In the genomic region with DNA sequence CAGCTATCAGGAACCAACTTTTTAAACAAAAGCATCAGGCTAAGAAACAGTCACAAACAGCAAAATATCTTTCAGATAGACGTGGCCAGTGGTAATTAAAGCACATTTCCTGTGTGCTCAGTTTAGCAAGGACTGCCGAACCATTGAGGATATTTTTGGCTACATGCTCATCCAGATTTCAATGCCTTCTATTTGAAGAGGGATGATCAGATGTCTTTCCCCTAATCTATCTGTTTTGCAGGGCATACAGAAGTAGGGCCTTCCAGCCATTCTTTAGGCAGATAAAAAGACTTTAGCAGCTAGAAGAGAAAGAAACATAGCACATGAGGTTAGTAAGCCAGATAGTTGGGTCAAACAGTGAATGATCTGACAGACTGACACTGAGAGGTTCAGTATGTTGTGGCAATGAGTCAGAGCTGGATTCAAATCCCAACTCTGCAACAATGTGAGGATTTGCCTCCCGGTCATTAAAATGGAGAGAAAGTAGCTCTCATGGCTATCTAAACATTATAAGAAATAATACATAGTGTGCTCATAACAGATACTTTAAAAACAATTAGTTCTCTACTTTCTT, we compare ENCODE assay signal across 13 cellular contexts.
DNase-seq lines count a peak whose midpoint lies in the region; ATAC-seq and TF ChIP-seq lines count a peak whose summit lies in the region.
"Had no signal": no experiment of that assay in that cellular context is flagged by ENCODE, and none has a peak within 500 bp of the region (broad histone marks: within the 10 kb centered on the region; RNA-seq: fewer than 3 reads in every experiment).

No MANE protein-coding gene starts in this region.

- no peaks in the 10 kb centered on the region for H3K36me3 ChIP-seq in mammary epithelial cell (ENCODE audit: insufficient read depth, low read length)
- no peaks in the 10 kb centered on the region for H3K36me3 ChIP-seq in mesenchymal stem cell (ENCODE audit: control insufficient read depth in 1 of 2, insufficient read depth in 2 of 2, low read depth in 1 of 2, low read length in 2 of 2)
- H3K36me3 ChIP-seq in naive thymus-derived CD4-positive, alpha-beta T cell (ENCODE audit: control insufficient read depth in 2 of 3, insufficient read depth in 3 of 3, low read length in 3 of 3): no peaks in the 10 kb centered on the region

- H4K20me1 ChIP-seq in mammary epithelial cell (ENCODE audit: insufficient read depth, low read length): no peaks in the 10 kb centered on the region

- H2BK15ac ChIP-seq in mesenchymal stem cell (ENCODE audit: low read depth, poor library complexity, severe bottlenecking): no peak overlapping the region

- no peak overlapping the region for H4K91ac ChIP-seq in mesenchymal stem cell (ENCODE audit: low read length)

- intact Hi-C loops in mammary epithelial cell (cut with micrococcal nuclease): no loop called here
- intact Hi-C loops in naive thymus-derived CD4-positive, alpha-beta T cell (cut with micrococcal nuclease): no loop called here

- no peak overlapping the region for H2AFZ ChIP-seq in mammary epithelial cell (ENCODE audit: low read depth, low read length)
- no peak overlapping the region for H2AFZ ChIP-seq in mesenchymal stem cell (ENCODE audit: low read depth, low read length)

- no peak overlapping the region for H3K18ac ChIP-seq in mesenchymal stem cell (ENCODE audit: low read depth in 1 of 2, low read length in 2 of 2)

- no peak overlapping the region for H3K4me2 ChIP-seq in mammary epithelial cell (ENCODE audit: insufficient read depth, low read depth, low read length)
- H3K4me2 ChIP-seq in mesenchymal stem cell (ENCODE audit: low read length, poor library complexity, severe bottlenecking): no peak overlapping the region

- dilution Hi-C loops in mammary epithelial cell (cut with HindIII; ENCODE audit: low sequenced_read_pairs): no loop called here

- H3K27ac Mint-ChIP-seq in stimulated activated naive B cell treated with anti-CD40 and anti-IgM and Interleukin-4, amounts not matched to agents 10 μg/mL and 1 μg/mL and 100 μg/mL, for 72 hours: no peak overlapping the region
- H3K27ac Mint-ChIP-seq in naive thymus-derived CD4-positive, alpha-beta T cell: no peak overlapping the region
- H3K27ac Mint-ChIP-seq: CD4-positive, alpha-beta T cell had no signal

- no peaks in the 10 kb centered on the region for H3K79me1 ChIP-seq in mesenchymal stem cell (replicated peaks; ENCODE audit: low read length, poor library complexity, severe bottlenecking)

- H2AK5ac ChIP-seq in mesenchymal stem cell (ENCODE audit: low read length, severe bottlenecking): no peak overlapping the region

- CTCF ChIA-PET in mammary epithelial cell (lab: Charles Lee; ENCODE audit: low non-redundant PET): interaction anchor here (0.5 kb wide), 1 partner anchor 271 kb away, joined by 4 read pairs; no protein-coding TSS in a partner anchor
- CTCF ChIA-PET in naive thymus-derived CD4-positive, alpha-beta T cell (lab: Charles Lee): no interaction called here

- H2BK12ac ChIP-seq in mesenchymal stem cell (ENCODE audit: low read length in 2 of 2): no peak overlapping the region

- H4K8ac ChIP-seq in mesenchymal stem cell (ENCODE audit: low read length): no peak overlapping the region

- H3K27ac ChIP-seq in mammary epithelial cell (ENCODE audit: insufficient read depth, low read depth, low read length) (no peak overlapping the region), mesenchymal stem cell (ENCODE audit: low read length, poor library complexity, severe bottlenecking) (peak overlapping the region; percentile 95)
- H3K27ac ChIP-seq in naive thymus-derived CD4-positive, alpha-beta T cell (ENCODE audit: low read depth, low read length): no peak overlapping the region
- H3K27ac ChIP-seq: foreskin keratinocyte had no signal

- peak; percentile 14 for ATAC-seq in HG02981 (IDR thresholded peaks at IDR 0.05; ENCODE audit: unreplicated experiment)
- no peak for ATAC-seq in stimulated activated naive B cell treated with anti-CD40 and anti-IgM and Interleukin-4, amounts not matched to agents 10 μg/mL and 1 μg/mL and 100 μg/mL, for 72 hours (replicated peaks)
- ATAC-seq in naive thymus-derived CD4-positive, alpha-beta T cell: no peak

- no peaks in the 10 kb centered on the region for H3K4me1 ChIP-seq in mammary epithelial cell (ENCODE audit: insufficient read depth, low read length)
- peaks cover 2% of the 10 kb centered on the region for H3K4me1 ChIP-seq in mesenchymal stem cell (ENCODE audit: control insufficient read depth, insufficient read depth, low read depth, low read length)
- H3K4me1 ChIP-seq in naive thymus-derived CD4-positive, alpha-beta T cell (ENCODE audit: control insufficient read depth in 2 of 2, insufficient read depth in 2 of 2, low read length in 2 of 2): no peaks in the 10 kb centered on the region
- H3K4me1 ChIP-seq: foreskin keratinocyte had no signal

- peaks cover 10% of the 10 kb centered on the region in 2 donors for H3K4me1 Mint-ChIP-seq in stimulated activated naive B cell treated with anti-CD40 and anti-IgM and Interleukin-4, amounts not matched to agents 10 μg/mL and 1 μg/mL and 100 μg/mL, for 72 hours
- H3K4me1 Mint-ChIP-seq in naive thymus-derived CD4-positive, alpha-beta T cell: no peaks in the 10 kb centered on the region

- peaks cover 3 to 5% of the 10 kb centered on the region in 2 donors for H3K9me3 Mint-ChIP-seq in stimulated activated naive B cell treated with anti-CD40 and anti-IgM and Interleukin-4, amounts not matched to agents 10 μg/mL and 1 μg/mL and 100 μg/mL, for 72 hours
- peaks cover 0 to 4% (median 0%) of the 10 kb centered on the region in 11 donors for H3K9me3 Mint-ChIP-seq in naive thymus-derived CD4-positive, alpha-beta T cell
- H3K9me3 Mint-ChIP-seq: CD4-positive, alpha-beta T cell had no signal

- H3K23ac ChIP-seq in mesenchymal stem cell (ENCODE audit: low read length in 2 of 2): no peak overlapping the region

- H2BK120ac ChIP-seq in mesenchymal stem cell (ENCODE audit: low read depth, low read length): no peak overlapping the region

- POLR2A ChIA-PET in naive thymus-derived CD4-positive, alpha-beta T cell (lab: Charles Lee): no interaction called here

- no peak overlapping the region for H3K4me3 Mint-ChIP-seq in stimulated activated naive B cell treated with anti-CD40 and anti-IgM and Interleukin-4, amounts not matched to agents 10 μg/mL and 1 μg/mL and 100 μg/mL, for 72 hours
- no peak overlapping the region for H3K4me3 Mint-ChIP-seq in naive thymus-derived CD4-positive, alpha-beta T cell
- H3K4me3 Mint-ChIP-seq: CD4-positive, alpha-beta T cell had no signal

- H3K9ac ChIP-seq in mammary epithelial cell (ENCODE audit: insufficient read depth, low read length) (no peak overlapping the region), mesenchymal stem cell (ENCODE audit: low read length) (peak overlapping the region; percentile 75)

- DNase-seq in AG10803 (ENCODE audit: low read depth): peak; percentile 44
- DNase-seq in mammary epithelial cell: peak; percentile 1
- peak; percentile 50 for DNase-seq in mesenchymal stem cell
- DNase-seq in SIG-M5 (lab: John Stamatoyannopoulos, UW): no peak
- DNase-seq in stimulated activated naive B cell treated with anti-CD40 and anti-IgM and Interleukin-4, amounts not matched to agents 10 μg/mL and 1 μg/mL and 100 μg/mL, for 72 hours: no peak
- no peak for DNase-seq in effector CD4-positive, alpha-beta T cell
- no peak for DNase-seq in naive thymus-derived CD4-positive, alpha-beta T cell
- DNase-seq: activated CD8-positive, alpha-beta memory T cell treated with anti-CD3 and anti-CD28 coated beads, Interleukin-2, amount 50 U/mL, for 4 hours; aorta; CD4-positive, alpha-beta T cell; NCI-H1436 had no signal

- H3K27me3 ChIP-seq in mammary epithelial cell (ENCODE audit: insufficient read depth, low read length) (peaks cover 4% of the 10 kb centered on the region), mesenchymal stem cell (ENCODE audit: control insufficient read depth in 1 of 2, insufficient read depth in 1 of 2, low read length in 2 of 2) (no peaks in the 10 kb centered on the region)
- no peaks in the 10 kb centered on the region for H3K27me3 ChIP-seq in naive thymus-derived CD4-positive, alpha-beta T cell (ENCODE audit: control insufficient read depth in 2 of 2, insufficient read depth in 2 of 2, low read length in 2 of 2)

- no TSS peak for BruUV-seq in mammary epithelial cell (replicated peaks; lab: Mats Ljungman, UMichigan)

- TF ChIP-seq CTCF in AG10803 (conservative IDR thresholded peaks at IDR 0.05; ENCODE audit: low read length): no peak
- TF ChIP-seq CTCF in mammary epithelial cell (conservative IDR thresholded peaks at IDR 0.05 in 1 of 2, IDR thresholded peaks at IDR 0.05 in 1 of 2; ENCODE audit: extremely low read depth in 1 of 2, insufficient read depth in 1 of 2, low read depth in 1 of 2, low read length in 2 of 2): no peak

- H3K14ac ChIP-seq in mesenchymal stem cell (ENCODE audit: low read length in 2 of 2): no peak overlapping the region

- peak overlapping the region; percentile 86 for H2BK5ac ChIP-seq in mesenchymal stem cell (ENCODE audit: low read depth, low read length, poor library complexity, severe bottlenecking)

- H3K27me3 Mint-ChIP-seq in stimulated activated naive B cell treated with anti-CD40 and anti-IgM and Interleukin-4, amounts not matched to agents 10 μg/mL and 1 μg/mL and 100 μg/mL, for 72 hours: no peaks in the 10 kb centered on the region
- peaks cover 2 to 25% (median 24%) of the 10 kb centered on the region in 5 donors for H3K27me3 Mint-ChIP-seq in naive thymus-derived CD4-positive, alpha-beta T cell

- no peak overlapping the region for H3K4ac ChIP-seq in mesenchymal stem cell (ENCODE audit: low read depth in 1 of 2, low read length in 2 of 2)

- H3K36me3 Mint-ChIP-seq in stimulated activated naive B cell treated with anti-CD40 and anti-IgM and Interleukin-4, amounts not matched to agents 10 μg/mL and 1 μg/mL and 100 μg/mL, for 72 hours: no peaks in the 10 kb centered on the region
- H3K36me3 Mint-ChIP-seq in naive thymus-derived CD4-positive, alpha-beta T cell: no peaks in the 10 kb centered on the region

- no peaks in the 10 kb centered on the region for H3K9me3 ChIP-seq in mammary epithelial cell (replicated peaks; ENCODE audit: insufficient read depth, low read length)
- no peaks in the 10 kb centered on the region for H3K9me3 ChIP-seq in mesenchymal stem cell (ENCODE audit: control insufficient read depth, low read length)
- H3K9me3 ChIP-seq in naive thymus-derived CD4-positive, alpha-beta T cell (ENCODE audit: control insufficient read depth in 2 of 3, low read length in 3 of 3): no peaks in the 10 kb centered on the region

- no peaks in the 10 kb centered on the region for H3K79me2 ChIP-seq in mammary epithelial cell (ENCODE audit: insufficient read depth, low read length)

- in situ Hi-C loops in mammary epithelial cell (cut with MboI; ENCODE audit: low sequenced_read_pairs in 2 of 2): no loop called here

- H3K4me3 ChIP-seq in AG10803 (ENCODE audit: low read length) (no peak overlapping the region), mammary epithelial cell (replicated peaks in 1 of 3; ENCODE audit: insufficient read depth in 1 of 3, low read depth in 2 of 3, low read length in 3 of 3) (no peak overlapping the region), mesenchymal stem cell (ENCODE audit: insufficient read depth in 1 of 2, low read depth in 1 of 2, low read length in 2 of 2) (peak overlapping the region in 1 of 2 experiments; percentile 57)
- no peak overlapping the region for H3K4me3 ChIP-seq in naive thymus-derived CD4-positive, alpha-beta T cell (ENCODE audit: low read length)

- 51% methylated on average over 3 of the region's 3 CpGs for WGBS in mammary epithelial cell (ENCODE audit: low coverage, missing lambda C conversion rate)
- WGBS in mesenchymal stem cell: 0% methylated on average over 2 of the region's 3 CpGs

Comparison
In these comparisons a context has a peak if more than half of its experiments do, and no peak if none do; other contexts are left out.
1. DNase-seq: peak in AG10803 (single experiment), mammary epithelial cell (single experiment) and mesenchymal stem cell (single experiment); none in SIG-M5 (single experiment), stimulated activated naive B cell treated with anti-CD40 and anti-IgM and Interleukin-4, amounts not matched to agents 10 μg/mL and 1 μg/mL and 100 μg/mL, for 72 hours (single experiment), effector CD4-positive, alpha-beta T cell (single experiment) and naive thymus-derived CD4-positive, alpha-beta T cell (0 of 9).